17 cellular contexts compared by ENCODE assay signal in genomic region chr12:89273525-89273924, GRCh38.
A peak's percentile ranks its signal among the peaks of the same experiment; 100 is the strongest.
DNase-seq lines count a peak whose midpoint lies in the region; ATAC-seq and TF ChIP-seq lines count a peak whose summit lies in the region.
"Had no signal": no experiment of that assay in that cellular context is flagged by ENCODE, and none has a peak within 500 bp of the region (broad histone marks: within the 10 kb centered on the region; RNA-seq: fewer than 3 reads in every experiment).

No MANE protein-coding gene starts in this region.

- no peak for ATAC-seq in activated naive CD8-positive, alpha-beta T cell treated with anti-CD3 and anti-CD28 coated beads, Interleukin-2, amount 10 ng/mL, durations not matched to agents 7 days and 5 days (ENCODE audit: low read depth)
- ATAC-seq in activated naive CD8-positive, alpha-beta T cell treated with anti-CD3 and anti-CD28 coated beads, Interleukin-2, amount 50 U/mL, for 24 hours, result no peak
- ATAC-seq in IMR-90 (ENCODE audit: low read depth), result no peak
- ATAC-seq in left ventricle myocardium superior, result no peak
- ATAC-seq: CD8-positive, alpha-beta T cell; Panc1 had no signal

- H3K4me3 ChIP-seq in IMR-90 (ENCODE audit: insufficient read depth, low read depth, low read length), result no peak overlapping the region
- no peak overlapping the region for H3K4me3 ChIP-seq in parathyroid adenoma (ENCODE audit: low read depth, low read length)
- H3K4me3 ChIP-seq: BLaER1, SJCRH30 had no signal

- no peak for TF ChIP-seq POLR2A in IMR-90 (IDR thresholded peaks at IDR 0.05; ENCODE audit: low read depth, low read length)

- BruUV-seq in IMR-90 (replicated peaks; lab: Mats Ljungman, UMichigan), result no TSS peak

- dilution Hi-C loops in IMR-90 (cut with HindIII; ENCODE audit: low sequenced_read_pairs, unreplicated experiment), result no loop called here

- H3K9ac ChIP-seq in IMR-90 (ENCODE audit: low read depth, low read length) (no peak overlapping the region), parathyroid adenoma (no peak overlapping the region), H9 (ENCODE audit: extremely low read depth, insufficient read length, low read length) (no peak overlapping the region)
- H3K9ac ChIP-seq: BLaER1 had no signal

- H3K79me2 ChIP-seq in parathyroid adenoma (no peaks in the 10 kb centered on the region), H9 (ENCODE audit: insufficient read depth, low read length) (no peaks in the 10 kb centered on the region)

- H3K27me3 Mint-ChIP-seq in activated naive CD8-positive, alpha-beta T cell treated with anti-CD3 and anti-CD28 coated beads, Interleukin-2, amount 10 ng/mL, durations not matched to agents 7 days and 5 days, result no peaks in the 10 kb centered on the region
- no peaks in the 10 kb centered on the region for H3K27me3 Mint-ChIP-seq in activated naive CD8-positive, alpha-beta T cell treated with anti-CD3 and anti-CD28 coated beads, Interleukin-2, amount 50 U/mL, for 24 hours
- no peaks in the 10 kb centered on the region for H3K27me3 Mint-ChIP-seq in H9 (ENCODE audit: low read depth)
- H3K27me3 Mint-ChIP-seq: IgD-negative memory B cell had no signal

- H3T11ph ChIP-seq in H9 (ENCODE audit: low read length), result no peak overlapping the region

- no peak overlapping the region for H2BK12ac ChIP-seq in H9 (ENCODE audit: insufficient read length, low read depth, low read length)

- H3K56ac ChIP-seq in IMR-90 (ENCODE audit: extremely low read depth, insufficient read depth, low read length) (no peak overlapping the region), H9 (ENCODE audit: insufficient read length, low read depth, low read length) (no peak overlapping the region)

- no peak overlapping the region for H3K14ac ChIP-seq in IMR-90 (replicated peaks; ENCODE audit: low read depth, low read length)
- H3K14ac ChIP-seq in H9 (ENCODE audit: insufficient read depth, low read length), result no peak overlapping the region

- no peak for TF ChIP-seq RAD21 in IMR-90 (IDR thresholded peaks at IDR 0.05; ENCODE audit: low read length)

- WGBS in IMR-90 (ENCODE audit: extremely low coverage in 2 of 2, insufficient read length in 1 of 2), 2 experiments, result no CpG with 5 or more reads among the region's 2 CpGs
- no CpG with 5 or more reads among the region's 2 CpGs for WGBS in H9 (ENCODE audit: extremely low coverage, insufficient read length, low lambda C conversion rate)

- no peak for DNase-seq in activated naive CD8-positive, alpha-beta T cell treated with anti-CD3 and anti-CD28 coated beads, Interleukin-2, amount 10 ng/mL, durations not matched to agents 7 days and 5 days
- DNase-seq in activated naive CD8-positive, alpha-beta T cell treated with anti-CD3 and anti-CD28 coated beads, Interleukin-2, amount 50 U/mL, for 24 hours, result no peak
- DNase-seq in IMR-90, result no peak
- DNase-seq in RPMI7951 (ENCODE audit: low read depth), result peak; percentile 5
- DNase-seq in H9, result no peak
- no peak for DNase-seq in left ventricle myocardium superior
- DNase-seq: ACHN; CD8-positive, alpha-beta T cell; Karpas-422; NCI-H1048; NCI-H1417 treated with DMSO at 0.1 percent for 48 hours; NCI-H187; SJCRH30 had no signal

- no peak overlapping the region for H2BK20ac ChIP-seq in IMR-90 (ENCODE audit: low read depth, low read length)
- no peak overlapping the region for H2BK20ac ChIP-seq in H9 (ENCODE audit: low read depth, low read length, poor library complexity, severe bottlenecking)

- TF ChIP-seq CTCF in IMR-90 (conservative IDR thresholded peaks at IDR 0.05; ENCODE audit: low read depth, low read length) (no peak), parathyroid adenoma (IDR thresholded peaks at IDR 0.05) (no peak), H9 (conservative IDR thresholded peaks at IDR 0.05) (no peak)

- peak overlapping the region; percentile 1 for H3K4me3 Mint-ChIP-seq in activated naive CD8-positive, alpha-beta T cell treated with anti-CD3 and anti-CD28 coated beads, Interleukin-2, amount 10 ng/mL, durations not matched to agents 7 days and 5 days
- no peak overlapping the region for H3K4me3 Mint-ChIP-seq in activated naive CD8-positive, alpha-beta T cell treated with anti-CD3 and anti-CD28 coated beads, Interleukin-2, amount 50 U/mL, for 24 hours
- no peak overlapping the region for H3K4me3 Mint-ChIP-seq in H9
- H3K4me3 Mint-ChIP-seq: CD8-positive, alpha-beta T cell; IgD-negative memory B cell had no signal

- no peaks in the 10 kb centered on the region for H3K23me2 ChIP-seq in H9 (ENCODE audit: insufficient read length, low read depth, low read length, poor library complexity, severe bottlenecking)

- H4K91ac ChIP-seq in IMR-90 (ENCODE audit: insufficient read depth, low read depth, low read length) (no peak overlapping the region), H9 (ENCODE audit: insufficient read length, low read depth, low read length) (no peak overlapping the region)

- peaks cover 8% of the 10 kb centered on the region for H3K9me3 Mint-ChIP-seq in activated naive CD8-positive, alpha-beta T cell treated with anti-CD3 and anti-CD28 coated beads, Interleukin-2, amount 10 ng/mL, durations not matched to agents 7 days and 5 days
- peaks cover 11% of the 10 kb centered on the region for H3K9me3 Mint-ChIP-seq in activated naive CD8-positive, alpha-beta T cell treated with anti-CD3 and anti-CD28 coated beads, Interleukin-2, amount 50 U/mL, for 24 hours
- peaks cover 7 to 8% of the 10 kb centered on the region in 2 experiments for H3K9me3 Mint-ChIP-seq in H9

- H4K20me1 ChIP-seq in IMR-90 (ENCODE audit: insufficient read depth, low read length), result no peaks in the 10 kb centered on the region
- no peaks in the 10 kb centered on the region for H4K20me1 ChIP-seq in H9 (ENCODE audit: control insufficient read depth, insufficient read depth, insufficient read length)
- H4K20me1 ChIP-seq: BLaER1 had no signal

- H3K36me3 Mint-ChIP-seq in activated naive CD8-positive, alpha-beta T cell treated with anti-CD3 and anti-CD28 coated beads, Interleukin-2, amount 10 ng/mL, durations not matched to agents 7 days and 5 days, result peaks cover 9% of the 10 kb centered on the region
- no peaks in the 10 kb centered on the region for H3K36me3 Mint-ChIP-seq in activated naive CD8-positive, alpha-beta T cell treated with anti-CD3 and anti-CD28 coated beads, Interleukin-2, amount 50 U/mL, for 24 hours (ENCODE audit: low read depth)
- peaks cover 0 to 6% (median 0%) of the 10 kb centered on the region in 3 experiments; a peak in 3 of 7 replicates for H3K36me3 Mint-ChIP-seq in H9 (ENCODE audit: insufficient read depth in 1 of 3, low read depth in 3 of 3)
- H3K36me3 Mint-ChIP-seq: CD8-positive, alpha-beta T cell; IgD-negative memory B cell had no signal

- H3K18ac ChIP-seq in IMR-90 (ENCODE audit: low read depth, low read length) (no peak overlapping the region), H9 (ENCODE audit: insufficient read length, low read depth, low read length) (no peak overlapping the region)

- H3K4ac ChIP-seq in IMR-90 (ENCODE audit: low read depth, low read length) (no peak overlapping the region), H9 (ENCODE audit: low read depth, low read length) (no peak overlapping the region)

- POLR2A ChIA-PET in activated naive CD8-positive, alpha-beta T cell treated with anti-CD3 and anti-CD28 coated beads, Interleukin-2, amount 10 ng/mL, durations not matched to agents 7 days and 5 days (lab: Charles Lee), result interaction anchor here (1.3 kb wide), 1 partner anchor 29 kb away, joined by 3 read pairs; no protein-coding TSS in a partner anchor
- POLR2A ChIA-PET in IMR-90 (lab: Charles Lee; ENCODE audit: unreplicated experiment), result interaction anchor here (0.6 kb wide), 1 partner anchor 18 kb away, joined by 3 read pairs; no protein-coding TSS in a partner anchor

- H3K23ac ChIP-seq in IMR-90 (ENCODE audit: low read depth, low read length) (no peak overlapping the region), H9 (ENCODE audit: insufficient read length, low read depth, low read length) (no peak overlapping the region)

- H3K36me3 ChIP-seq in IMR-90 (ENCODE audit: control insufficient read depth, insufficient read depth, low read length) (no peaks in the 10 kb centered on the region), parathyroid adenoma (ENCODE audit: control insufficient read depth, insufficient read depth, low read length) (no peaks in the 10 kb centered on the region)
- H3K36me3 ChIP-seq: BLaER1, SJCRH30 had no signal

- no peak overlapping the region for H2BK5ac ChIP-seq in IMR-90 (ENCODE audit: low read depth, low read length, poor library complexity, severe bottlenecking)
- no peak overlapping the region for H2BK5ac ChIP-seq in H9 (ENCODE audit: insufficient read length, low read length)

- no peak overlapping the region for H2BK15ac ChIP-seq in IMR-90 (ENCODE audit: low read depth, low read length)
- no peak overlapping the region for H2BK15ac ChIP-seq in H9 (ENCODE audit: low read depth, low read length)

- intact Hi-C loops in IMR-90 (cut with micrococcal nuclease) (no loop called here), left ventricle myocardium superior (cut with micrococcal nuclease) (no loop called here)

- no peaks in the 10 kb centered on the region for H3K9me3 ChIP-seq in IMR-90 (ENCODE audit: control insufficient read depth, insufficient read depth, low read length)
- no peaks in the 10 kb centered on the region for H3K9me3 ChIP-seq in parathyroid adenoma (ENCODE audit: control insufficient read depth, low read length)
- H3K9me3 ChIP-seq in H9 (ENCODE audit: control insufficient read depth, low read depth, low read length), result no peaks in the 10 kb centered on the region
- H3K9me3 ChIP-seq: BLaER1 had no signal

- H3K4me1 ChIP-seq in IMR-90 (ENCODE audit: control insufficient read depth, insufficient read depth, low read length), result no peaks in the 10 kb centered on the region
- H3K4me1 ChIP-seq in parathyroid adenoma, result no peaks in the 10 kb centered on the region
- no peaks in the 10 kb centered on the region for H3K4me1 ChIP-seq in H9 (ENCODE audit: insufficient read depth, low read length)
- H3K4me1 ChIP-seq: BLaER1, SJCRH30 had no signal

- H3K27ac ChIP-seq in IMR-90 (ENCODE audit: insufficient read depth, low read length), result no peak overlapping the region
- H3K27ac ChIP-seq in parathyroid adenoma, result no peak overlapping the region
- H3K27ac ChIP-seq in H9 (ENCODE audit: insufficient read length, low read depth, low read length), result no peak overlapping the region
- H3K27ac ChIP-seq: BLaER1, SJCRH30 had no signal

- H4K5ac ChIP-seq in IMR-90 (ENCODE audit: low read depth, low read length) (no peak overlapping the region), H9 (ENCODE audit: insufficient read length, low read depth, low read length) (no peak overlapping the region)

- no peaks in the 10 kb centered on the region for H3K27me3 ChIP-seq in IMR-90 (ENCODE audit: control insufficient read depth, insufficient read depth, low read length)
- H3K27me3 ChIP-seq in parathyroid adenoma (ENCODE audit: control insufficient read depth, insufficient read depth, low read length), result no peaks in the 10 kb centered on the region
- H3K27me3 ChIP-seq in H9 (ENCODE audit: insufficient read depth, low read length), result no peaks in the 10 kb centered on the region
- H3K27me3 ChIP-seq: BLaER1, SJCRH30 had no signal

- H2BK120ac ChIP-seq in IMR-90 (ENCODE audit: low read depth, low read length), result no peak overlapping the region
- H2BK120ac ChIP-seq in H9 (ENCODE audit: low read depth, low read length, poor library complexity, severe bottlenecking), result no peak overlapping the region

- H3K4me2 ChIP-seq in IMR-90 (ENCODE audit: low read depth, low read length) (peak overlapping the region; percentile 65; the same call in 1 of the 2 replicates), parathyroid adenoma (ENCODE audit: low read length) (no peak overlapping the region), H9 (ENCODE audit: insufficient read depth, insufficient read length, low read length) (no peak overlapping the region)
- H3K4me2 ChIP-seq: BLaER1 had no signal

- no peaks in the 10 kb centered on the region for H3K79me1 ChIP-seq in IMR-90 (ENCODE audit: low read depth in 1 of 2, low read length in 2 of 2)
- H3K79me1 ChIP-seq in H9 (ENCODE audit: insufficient read depth, low read depth, low read length, poor library complexity, severe bottlenecking), result no peaks in the 10 kb centered on the region

- CTCF ChIA-PET in IMR-90 (lab: Yijun Ruan, JAX), result no interaction called here

- no peaks in the 10 kb centered on the region for H3K9me1 ChIP-seq in IMR-90 (ENCODE audit: insufficient read depth, low read length)

- H4K8ac ChIP-seq in IMR-90 (ENCODE audit: low read depth in 2 of 2, low read length in 2 of 2) (no peak overlapping the region), H9 (replicated peaks; ENCODE audit: insufficient read length, low read depth, low read length) (no peak overlapping the region)

- H2AK5ac ChIP-seq in IMR-90 (ENCODE audit: low read depth, low read length) (no peak overlapping the region), H9 (ENCODE audit: insufficient read length, low read length) (no peak overlapping the region)

- in situ Hi-C loops in IMR-90 (cut with MboI; ENCODE audit: low sequenced_read_pairs), result no loop called here

- H3K4me1 Mint-ChIP-seq in activated naive CD8-positive, alpha-beta T cell treated with anti-CD3 and anti-CD28 coated beads, Interleukin-2, amount 10 ng/mL, durations not matched to agents 7 days and 5 days, result peaks cover 9% of the 10 kb centered on the region
- peaks cover 7% of the 10 kb centered on the region for H3K4me1 Mint-ChIP-seq in activated naive CD8-positive, alpha-beta T cell treated with anti-CD3 and anti-CD28 coated beads, Interleukin-2, amount 50 U/mL, for 24 hours
- no peaks in the 10 kb centered on the region for H3K4me1 Mint-ChIP-seq in H9

- H2AFZ ChIP-seq in IMR-90 (replicated peaks; ENCODE audit: low read length, poor library complexity) (no peak overlapping the region), parathyroid adenoma (peak overlapping the region; percentile 8), H9 (ENCODE audit: low read length) (no peak overlapping the region)

- H2AK9ac ChIP-seq in IMR-90 (replicated peaks; ENCODE audit: low read depth, low read length, poor library complexity), result no peak overlapping the region

- no peak overlapping the region for H3K27ac Mint-ChIP-seq in activated naive CD8-positive, alpha-beta T cell treated with anti-CD3 and anti-CD28 coated beads, Interleukin-2, amount 10 ng/mL, durations not matched to agents 7 days and 5 days
- H3K27ac Mint-ChIP-seq in activated naive CD8-positive, alpha-beta T cell treated with anti-CD3 and anti-CD28 coated beads, Interleukin-2, amount 50 U/mL, for 24 hours, result no peak overlapping the region
- H3K27ac Mint-ChIP-seq in H9, result no peak overlapping the region
- H3K27ac Mint-ChIP-seq: CD8-positive, alpha-beta T cell; IgD-negative memory B cell had no signal
